Comparison of ENCODE assay signal across 1 cellular context in the genomic region with DNA sequence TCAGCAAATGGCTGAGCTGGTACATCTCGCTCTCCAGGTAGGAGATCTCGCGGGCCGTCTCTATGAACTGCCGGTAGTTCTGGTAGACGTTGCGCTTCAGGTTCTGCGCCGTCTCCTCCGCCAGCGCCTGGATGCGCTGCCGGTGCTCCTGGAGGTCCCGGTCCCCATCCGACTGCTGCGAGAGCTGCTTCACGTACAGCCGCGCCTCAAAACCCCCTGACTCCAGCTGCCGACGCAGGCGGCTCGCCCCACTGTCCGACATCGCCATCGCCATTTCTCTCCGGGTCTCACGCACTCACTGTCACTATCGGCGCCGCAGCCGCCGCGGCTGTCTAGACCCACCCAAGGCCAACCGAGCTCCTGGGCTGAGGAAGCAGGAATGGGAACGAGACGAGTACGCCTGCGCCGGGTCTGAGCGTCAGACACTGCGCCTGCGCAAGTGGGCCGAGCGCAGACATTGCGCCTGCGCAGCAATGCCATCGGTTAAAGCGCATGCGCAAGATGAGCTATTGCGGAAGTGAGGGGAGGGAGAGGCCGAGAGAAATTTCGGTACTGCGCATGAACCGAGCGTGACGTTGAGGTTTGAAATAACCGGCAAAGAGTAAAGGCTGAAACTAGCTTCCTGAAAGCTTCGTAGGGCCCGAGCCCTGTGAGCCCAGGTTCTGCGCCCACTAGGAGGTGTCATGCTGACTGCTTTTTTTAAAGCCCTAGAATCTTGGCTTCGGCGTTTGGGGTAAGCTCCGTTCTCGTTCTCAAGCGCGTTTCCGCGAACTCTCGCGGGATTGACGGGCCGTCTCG.
TF ChIP-seq lines count a peak whose summit lies in the region.

A gene with protein sequence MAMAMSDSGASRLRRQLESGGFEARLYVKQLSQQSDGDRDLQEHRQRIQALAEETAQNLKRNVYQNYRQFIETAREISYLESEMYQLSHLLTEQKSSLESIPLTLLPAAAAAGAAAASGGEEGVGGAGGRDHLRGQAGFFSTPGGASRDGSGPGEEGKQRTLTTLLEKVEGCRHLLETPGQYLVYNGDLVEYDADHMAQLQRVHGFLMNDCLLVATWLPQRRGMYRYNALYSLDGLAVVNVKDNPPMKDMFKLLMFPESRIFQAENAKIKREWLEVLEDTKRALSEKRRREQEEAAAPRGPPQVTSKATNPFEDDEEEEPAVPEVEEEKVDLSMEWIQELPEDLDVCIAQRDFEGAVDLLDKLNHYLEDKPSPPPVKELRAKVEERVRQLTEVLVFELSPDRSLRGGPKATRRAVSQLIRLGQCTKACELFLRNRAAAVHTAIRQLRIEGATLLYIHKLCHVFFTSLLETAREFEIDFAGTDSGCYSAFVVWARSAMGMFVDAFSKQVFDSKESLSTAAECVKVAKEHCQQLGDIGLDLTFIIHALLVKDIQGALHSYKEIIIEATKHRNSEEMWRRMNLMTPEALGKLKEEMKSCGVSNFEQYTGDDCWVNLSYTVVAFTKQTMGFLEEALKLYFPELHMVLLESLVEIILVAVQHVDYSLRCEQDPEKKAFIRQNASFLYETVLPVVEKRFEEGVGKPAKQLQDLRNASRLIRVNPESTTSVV (minus strand): TSS at position 381 of the 798 bp plus-strand sequence. CDS start 107 bp downstream, at position 274.

TF ChIP-seq in HepG2, 621 proteins besides CTCF, POLR2A, EP300 and RAD21 (continued from another document and continues in another):
- TF ChIP-seq, protein P1, sequence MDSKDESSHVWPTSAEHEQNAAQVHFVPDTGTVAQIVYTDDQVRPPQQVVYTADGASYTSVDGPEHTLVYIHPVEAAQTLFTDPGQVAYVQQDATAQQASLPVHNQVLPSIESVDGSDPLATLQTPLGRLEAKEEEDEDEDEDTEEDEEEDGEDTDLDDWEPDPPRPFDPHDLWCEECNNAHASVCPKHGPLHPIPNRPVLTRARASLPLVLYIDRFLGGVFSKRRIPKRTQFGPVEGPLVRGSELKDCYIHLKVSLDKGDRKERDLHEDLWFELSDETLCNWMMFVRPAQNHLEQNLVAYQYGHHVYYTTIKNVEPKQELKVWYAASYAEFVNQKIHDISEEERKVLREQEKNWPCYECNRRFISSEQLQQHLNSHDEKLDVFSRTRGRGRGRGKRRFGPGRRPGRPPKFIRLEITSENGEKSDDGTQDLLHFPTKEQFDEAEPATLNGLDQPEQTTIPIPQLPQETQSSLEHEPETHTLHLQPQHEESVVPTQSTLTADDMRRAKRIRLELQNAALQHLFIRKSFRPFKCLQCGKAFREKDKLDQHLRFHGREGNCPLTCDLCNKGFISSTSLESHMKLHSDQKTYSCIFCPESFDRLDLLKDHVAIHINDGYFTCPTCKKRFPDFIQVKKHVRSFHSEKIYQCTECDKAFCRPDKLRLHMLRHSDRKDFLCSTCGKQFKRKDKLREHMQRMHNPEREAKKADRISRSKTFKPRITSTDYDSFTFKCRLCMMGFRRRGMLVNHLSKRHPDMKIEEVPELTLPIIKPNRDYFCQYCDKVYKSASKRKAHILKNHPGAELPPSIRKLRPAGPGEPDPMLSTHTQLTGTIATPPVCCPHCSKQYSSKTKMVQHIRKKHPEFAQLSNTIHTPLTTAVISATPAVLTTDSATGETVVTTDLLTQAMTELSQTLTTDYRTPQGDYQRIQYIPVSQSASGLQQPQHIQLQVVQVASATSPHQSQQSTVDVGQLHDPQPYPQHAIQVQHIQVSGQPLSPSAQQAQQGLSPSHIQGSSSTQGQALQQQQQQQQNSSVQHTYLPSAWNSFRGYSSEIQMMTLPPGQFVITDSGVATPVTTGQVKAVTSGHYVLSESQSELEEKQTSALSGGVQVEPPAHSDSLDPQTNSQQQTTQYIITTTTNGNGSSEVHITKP (CRISPR knock-in tag; IDR thresholded peaks at IDR 0.05; ENCODE audit: low read depth) = no peak; the same call in 1 of the 2 replicates
- 0 out of 2 replicates have a peak, but pooled peaks have one; percentile 15 for TF ChIP-seq ZFP41 (CRISPR knock-in tag; IDR thresholded peaks at IDR 0.05; ENCODE audit: borderline replicate concordance)
- TF ChIP-seq ZNF766 (CRISPR knock-in tag; IDR thresholded peaks at IDR 0.05; ENCODE audit: borderline replicate concordance) = 0 out of 2 replicates have a peak, but pooled peaks have one; percentile 16
- TF ChIP-seq KAT8 (CRISPR knock-in tag; IDR thresholded peaks at IDR 0.05) = peak; percentile 93
- 0 out of 2 replicates have a peak, but pooled peaks have one; percentile 4 for TF ChIP-seq NFYC (CRISPR knock-in tag; IDR thresholded peaks at IDR 0.05)
- TF ChIP-seq ZNF780A (CRISPR knock-in tag; IDR thresholded peaks at IDR 0.05) = no peak
- TF ChIP-seq, protein P2, sequence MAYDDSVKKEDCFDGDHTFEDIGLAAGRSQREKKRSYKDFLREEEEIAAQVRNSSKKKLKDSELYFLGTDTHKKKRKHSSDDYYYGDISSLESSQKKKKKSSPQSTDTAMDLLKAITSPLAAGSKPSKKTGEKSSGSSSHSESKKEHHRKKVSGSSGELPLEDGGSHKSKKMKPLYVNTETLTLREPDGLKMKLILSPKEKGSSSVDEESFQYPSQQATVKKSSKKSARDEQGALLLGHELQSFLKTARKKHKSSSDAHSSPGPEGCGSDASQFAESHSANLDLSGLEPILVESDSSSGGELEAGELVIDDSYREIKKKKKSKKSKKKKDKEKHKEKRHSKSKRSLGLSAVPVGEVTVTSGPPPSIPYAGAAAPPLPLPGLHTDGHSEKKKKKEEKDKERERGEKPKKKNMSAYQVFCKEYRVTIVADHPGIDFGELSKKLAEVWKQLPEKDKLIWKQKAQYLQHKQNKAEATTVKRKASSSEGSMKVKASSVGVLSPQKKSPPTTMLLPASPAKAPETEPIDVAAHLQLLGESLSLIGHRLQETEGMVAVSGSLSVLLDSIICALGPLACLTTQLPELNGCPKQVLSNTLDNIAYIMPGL (CRISPR knock-in tag; IDR thresholded peaks at IDR 0.05; ENCODE audit: borderline replicate concordance in 1 of 2, low read depth in 1 of 2) = peak; percentile 45 to 69; a peak in 3 of 4 replicates
- TF ChIP-seq ZNF292 (CRISPR knock-in tag; IDR thresholded peaks at IDR 0.05; ENCODE audit: borderline replicate concordance, low read depth) = peak; percentile 71; the same call in 1 of the 2 replicates
- peak; percentile 67; the same call in 2 of the 3 replicates for TF ChIP-seq MXI1 (IDR thresholded peaks at IDR 0.05; ENCODE audit: borderline replicate concordance, low read depth, low read length)
- TF ChIP-seq, protein P3, sequence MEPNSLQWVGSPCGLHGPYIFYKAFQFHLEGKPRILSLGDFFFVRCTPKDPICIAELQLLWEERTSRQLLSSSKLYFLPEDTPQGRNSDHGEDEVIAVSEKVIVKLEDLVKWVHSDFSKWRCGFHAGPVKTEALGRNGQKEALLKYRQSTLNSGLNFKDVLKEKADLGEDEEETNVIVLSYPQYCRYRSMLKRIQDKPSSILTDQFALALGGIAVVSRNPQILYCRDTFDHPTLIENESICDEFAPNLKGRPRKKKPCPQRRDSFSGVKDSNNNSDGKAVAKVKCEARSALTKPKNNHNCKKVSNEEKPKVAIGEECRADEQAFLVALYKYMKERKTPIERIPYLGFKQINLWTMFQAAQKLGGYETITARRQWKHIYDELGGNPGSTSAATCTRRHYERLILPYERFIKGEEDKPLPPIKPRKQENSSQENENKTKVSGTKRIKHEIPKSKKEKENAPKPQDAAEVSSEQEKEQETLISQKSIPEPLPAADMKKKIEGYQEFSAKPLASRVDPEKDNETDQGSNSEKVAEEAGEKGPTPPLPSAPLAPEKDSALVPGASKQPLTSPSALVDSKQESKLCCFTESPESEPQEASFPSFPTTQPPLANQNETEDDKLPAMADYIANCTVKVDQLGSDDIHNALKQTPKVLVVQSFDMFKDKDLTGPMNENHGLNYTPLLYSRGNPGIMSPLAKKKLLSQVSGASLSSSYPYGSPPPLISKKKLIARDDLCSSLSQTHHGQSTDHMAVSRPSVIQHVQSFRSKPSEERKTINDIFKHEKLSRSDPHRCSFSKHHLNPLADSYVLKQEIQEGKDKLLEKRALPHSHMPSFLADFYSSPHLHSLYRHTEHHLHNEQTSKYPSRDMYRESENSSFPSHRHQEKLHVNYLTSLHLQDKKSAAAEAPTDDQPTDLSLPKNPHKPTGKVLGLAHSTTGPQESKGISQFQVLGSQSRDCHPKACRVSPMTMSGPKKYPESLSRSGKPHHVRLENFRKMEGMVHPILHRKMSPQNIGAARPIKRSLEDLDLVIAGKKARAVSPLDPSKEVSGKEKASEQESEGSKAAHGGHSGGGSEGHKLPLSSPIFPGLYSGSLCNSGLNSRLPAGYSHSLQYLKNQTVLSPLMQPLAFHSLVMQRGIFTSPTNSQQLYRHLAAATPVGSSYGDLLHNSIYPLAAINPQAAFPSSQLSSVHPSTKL (CRISPR knock-in tag; IDR thresholded peaks at IDR 0.05) = peak; percentile 21; the same call in 1 of the 2 replicates
- TF ChIP-seq, protein P4, sequence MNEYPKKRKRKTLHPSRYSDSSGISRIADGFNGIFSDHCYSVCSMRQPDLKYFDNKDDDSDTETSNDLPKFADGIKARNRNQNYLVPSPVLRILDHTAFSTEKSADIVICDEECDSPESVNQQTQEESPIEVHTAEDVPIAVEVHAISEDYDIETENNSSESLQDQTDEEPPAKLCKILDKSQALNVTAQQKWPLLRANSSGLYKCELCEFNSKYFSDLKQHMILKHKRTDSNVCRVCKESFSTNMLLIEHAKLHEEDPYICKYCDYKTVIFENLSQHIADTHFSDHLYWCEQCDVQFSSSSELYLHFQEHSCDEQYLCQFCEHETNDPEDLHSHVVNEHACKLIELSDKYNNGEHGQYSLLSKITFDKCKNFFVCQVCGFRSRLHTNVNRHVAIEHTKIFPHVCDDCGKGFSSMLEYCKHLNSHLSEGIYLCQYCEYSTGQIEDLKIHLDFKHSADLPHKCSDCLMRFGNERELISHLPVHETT (CRISPR knock-in tag; conservative IDR thresholded peaks at IDR 0.05) = peak; percentile 54; the same call in 1 of the 2 replicates
- TF ChIP-seq TBL1XR1 (IDR thresholded peaks at IDR 0.05; ENCODE audit: borderline replicate concordance, low read length, partially characterized antibody) = peak; percentile 37
- TF ChIP-seq, protein P5, sequence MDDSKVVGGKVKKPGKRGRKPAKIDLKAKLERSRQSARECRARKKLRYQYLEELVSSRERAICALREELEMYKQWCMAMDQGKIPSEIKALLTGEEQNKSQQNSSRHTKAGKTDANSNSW (CRISPR knock-in tag; IDR thresholded peaks at IDR 0.05; ENCODE audit: borderline replicate concordance) = peak; percentile 41; the same call in 1 of the 2 replicates
- peak; percentile 87 for TF ChIP-seq YEATS2 (CRISPR knock-in tag; IDR thresholded peaks at IDR 0.05; ENCODE audit: borderline replicate concordance)
- TF ChIP-seq WIZ (CRISPR knock-in tag; IDR thresholded peaks at IDR 0.05) = no peak
- TF ChIP-seq, protein P6, sequence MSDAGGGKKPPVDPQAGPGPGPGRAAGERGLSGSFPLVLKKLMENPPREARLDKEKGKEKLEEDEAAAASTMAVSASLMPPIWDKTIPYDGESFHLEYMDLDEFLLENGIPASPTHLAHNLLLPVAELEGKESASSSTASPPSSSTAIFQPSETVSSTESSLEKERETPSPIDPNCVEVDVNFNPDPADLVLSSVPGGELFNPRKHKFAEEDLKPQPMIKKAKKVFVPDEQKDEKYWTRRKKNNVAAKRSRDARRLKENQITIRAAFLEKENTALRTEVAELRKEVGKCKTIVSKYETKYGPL (CRISPR knock-in tag; IDR thresholded peaks at IDR 0.05) = no peak
- no peak for TF ChIP-seq ZNF670 (CRISPR knock-in tag; IDR thresholded peaks at IDR 0.05; ENCODE audit: borderline replicate concordance)
- no peak for TF ChIP-seq ZNF652 (CRISPR knock-in tag; IDR thresholded peaks at IDR 0.05; ENCODE audit: borderline replicate concordance, low read depth)
- peak; percentile 96 for TF ChIP-seq GATAD1 (CRISPR knock-in tag; IDR thresholded peaks at IDR 0.05)
- peak; percentile 61; the same call in 1 of the 2 replicates for TF ChIP-seq ZZZ3 (CRISPR knock-in tag; IDR thresholded peaks at IDR 0.05; ENCODE audit: borderline replicate concordance)
- TF ChIP-seq ZNF558 (CRISPR knock-in tag; IDR thresholded peaks at IDR 0.05; ENCODE audit: borderline replicate concordance) = no peak
- TF ChIP-seq, protein P7, sequence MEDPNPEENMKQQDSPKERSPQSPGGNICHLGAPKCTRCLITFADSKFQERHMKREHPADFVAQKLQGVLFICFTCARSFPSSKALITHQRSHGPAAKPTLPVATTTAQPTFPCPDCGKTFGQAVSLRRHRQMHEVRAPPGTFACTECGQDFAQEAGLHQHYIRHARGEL (CRISPR knock-in tag; IDR thresholded peaks at IDR 0.05) = peak; percentile 81; the same call in 1 of the 2 replicates
- no peak for TF ChIP-seq ARID2 (CRISPR knock-in tag; IDR thresholded peaks at IDR 0.05; ENCODE audit: borderline replicate concordance)
- TF ChIP-seq MIER3 (CRISPR knock-in tag; IDR thresholded peaks at IDR 0.05; ENCODE audit: borderline replicate concordance) = peak; percentile 17
- TF ChIP-seq, protein P8, sequence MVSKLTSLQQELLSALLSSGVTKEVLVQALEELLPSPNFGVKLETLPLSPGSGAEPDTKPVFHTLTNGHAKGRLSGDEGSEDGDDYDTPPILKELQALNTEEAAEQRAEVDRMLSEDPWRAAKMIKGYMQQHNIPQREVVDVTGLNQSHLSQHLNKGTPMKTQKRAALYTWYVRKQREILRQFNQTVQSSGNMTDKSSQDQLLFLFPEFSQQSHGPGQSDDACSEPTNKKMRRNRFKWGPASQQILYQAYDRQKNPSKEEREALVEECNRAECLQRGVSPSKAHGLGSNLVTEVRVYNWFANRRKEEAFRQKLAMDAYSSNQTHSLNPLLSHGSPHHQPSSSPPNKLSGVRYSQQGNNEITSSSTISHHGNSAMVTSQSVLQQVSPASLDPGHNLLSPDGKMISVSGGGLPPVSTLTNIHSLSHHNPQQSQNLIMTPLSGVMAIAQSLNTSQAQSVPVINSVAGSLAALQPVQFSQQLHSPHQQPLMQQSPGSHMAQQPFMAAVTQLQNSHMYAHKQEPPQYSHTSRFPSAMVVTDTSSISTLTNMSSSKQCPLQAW (CRISPR knock-in tag; IDR thresholded peaks at IDR 0.05) = peak; percentile 90
- no peak for TF ChIP-seq ZNF850 (CRISPR knock-in tag; conservative IDR thresholded peaks at IDR 0.05)
- TF ChIP-seq ZNF235 (CRISPR knock-in tag; IDR thresholded peaks at IDR 0.05; ENCODE audit: borderline replicate concordance) = 0 out of 2 replicates have a peak, but pooled peaks have one; percentile 52
- peak; percentile 99 for TF ChIP-seq FIP1L1 (IDR thresholded peaks at IDR 0.05; ENCODE audit: borderline replicate concordance, insufficient read depth, low read depth, low read length)
- TF ChIP-seq ZNF484 (CRISPR knock-in tag; IDR thresholded peaks at IDR 0.05; ENCODE audit: borderline replicate concordance, low read depth) = no peak
- peak; percentile 45; the same call in 1 of the 2 replicates for TF ChIP-seq ARNT2 (CRISPR knock-in tag; IDR thresholded peaks at IDR 0.05; ENCODE audit: low read depth)
- TF ChIP-seq, protein P9, sequence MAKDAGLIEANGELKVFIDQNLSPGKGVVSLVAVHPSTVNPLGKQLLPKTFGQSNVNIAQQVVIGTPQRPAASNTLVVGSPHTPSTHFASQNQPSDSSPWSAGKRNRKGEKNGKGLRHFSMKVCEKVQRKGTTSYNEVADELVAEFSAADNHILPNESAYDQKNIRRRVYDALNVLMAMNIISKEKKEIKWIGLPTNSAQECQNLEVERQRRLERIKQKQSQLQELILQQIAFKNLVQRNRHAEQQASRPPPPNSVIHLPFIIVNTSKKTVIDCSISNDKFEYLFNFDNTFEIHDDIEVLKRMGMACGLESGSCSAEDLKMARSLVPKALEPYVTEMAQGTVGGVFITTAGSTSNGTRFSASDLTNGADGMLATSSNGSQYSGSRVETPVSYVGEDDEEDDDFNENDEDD (CRISPR knock-in tag; IDR thresholded peaks at IDR 0.05; ENCODE audit: borderline replicate concordance) = peak; percentile 1; the same call in 1 of the 2 replicates
- TF ChIP-seq TARDBP (CRISPR knock-in tag; IDR thresholded peaks at IDR 0.05) = 0 out of 2 replicates have a peak, but pooled peaks have one; percentile 49
- peak; percentile 96 for TF ChIP-seq THAP11 (CRISPR knock-in tag; IDR thresholded peaks at IDR 0.05)
- TF ChIP-seq KDM5A (IDR thresholded peaks at IDR 0.05; ENCODE audit: borderline replicate concordance, low read length) = peak; percentile 86
- 0 out of 2 replicates have a peak, but pooled peaks have one; percentile 78 for TF ChIP-seq ZNF383 (CRISPR knock-in tag; IDR thresholded peaks at IDR 0.05; ENCODE audit: borderline replicate concordance)
- no peak; the same call in 1 of the 2 replicates for TF ChIP-seq ZNF547 (CRISPR knock-in tag; IDR thresholded peaks at IDR 0.05)
